9 cellular contexts compared by ENCODE assay signal in the genomic region with DNA sequence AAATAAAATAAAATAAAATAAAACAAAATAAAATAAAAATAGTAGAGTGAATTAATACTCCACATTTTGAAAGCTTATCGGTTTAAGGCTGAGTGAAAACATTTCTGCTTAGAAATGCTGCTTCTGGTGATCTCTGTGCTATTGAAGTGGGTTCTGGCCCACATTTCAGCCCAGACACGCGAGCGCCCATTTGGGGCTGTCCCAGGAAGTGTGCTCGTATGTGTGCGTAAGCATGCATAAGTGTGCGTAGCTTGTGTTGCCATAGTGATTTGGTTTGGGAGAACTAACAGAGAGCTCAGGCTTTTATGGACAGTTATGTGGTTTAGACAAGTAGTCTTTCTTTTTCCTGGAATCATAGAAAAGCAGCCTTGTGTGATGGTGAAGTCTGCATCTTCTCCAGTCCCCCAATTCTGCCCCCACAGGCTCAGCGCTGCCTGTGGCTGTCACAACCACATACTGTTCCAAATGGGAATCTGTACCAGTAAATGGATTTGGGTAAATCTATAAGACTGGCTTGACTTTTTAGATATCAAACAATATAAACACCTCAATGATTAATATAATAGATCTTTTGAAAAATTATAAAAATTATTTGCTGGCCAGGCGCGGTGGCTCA. TPM values are rescaled to one million over a fixed set of nuclear protein-coding genes. Genes with fewer than 3 reads are reported as not detected.
DNase-seq lines count a peak whose midpoint lies in the region; ATAC-seq and TF ChIP-seq lines count a peak whose summit lies in the region.
"Had no signal": no experiment of that assay in that cellular context is flagged by ENCODE, and none has a peak within 500 bp of the region (broad histone marks: within the 10 kb centered on the region; RNA-seq: fewer than 3 reads in every experiment).

No MANE protein-coding gene starts in this region.

- no peaks in the 10 kb centered on the region for H3K4me1 ChIP-seq in ovary (ENCODE audit: insufficient read depth)

- no peak for TF ChIP-seq EP300 in ovary (IDR thresholded peaks at IDR 0.05)

- no peak for TF ChIP-seq POLR2A in ovary (IDR thresholded peaks at IDR 0.05)

- 73 to 82% (median 78%) methylated on average over 10 of the region's 10 CpGs for WGBS in ovary, 3 donors

- H3K36me3 ChIP-seq in ovary (no peaks in the 10 kb centered on the region), H7 (replicated peaks; ENCODE audit: control insufficient read depth, insufficient read depth, low read length) (no peaks in the 10 kb centered on the region)

- intact Hi-C loops in ovary (cut with DNase I), result no loop called here

- peak; percentile 74 for DNase-seq in T-helper 22 cell (ENCODE audit: low read depth)
- DNase-seq in stimulated activated CD8-positive, alpha-beta memory T cell treated with anti-CD3 and anti-CD28 coated beads, Interleukin-2, amount 100 ng/mL, for 1 hour (ENCODE audit: low read depth in 2 of 2), result peak; percentile 14 to 34
- no peak for DNase-seq in NK-92 treated with Interleukin-12 subunit alpha and Interleukin-12 subunit beta, amount 100 ng/mL, for 24 hours (lab: John Stamatoyannopoulos, UW)
- DNase-seq in ovary, result no peak
- DNase-seq in NCI-H774 (lab: John Stamatoyannopoulos, UW), result no peak
- no peak for DNase-seq in H7
- DNase-seq: left ventricle myocardium superior had no signal

- H3K4me3 ChIP-seq in ovary (no peak overlapping the region), H7 (ENCODE audit: insufficient read depth, low read depth, low read length) (no peak overlapping the region)

- peak overlapping the region; percentile 19 for H3K27ac ChIP-seq in angular gyrus (ENCODE audit: low read depth, low read length)
- no peak overlapping the region for H3K27ac ChIP-seq in ovary

- no peaks in the 10 kb centered on the region for H3K27me3 ChIP-seq in ovary
- no peaks in the 10 kb centered on the region for H3K27me3 ChIP-seq in H7 (ENCODE audit: control insufficient read depth, insufficient read depth, low read length)

- H3K9me3 ChIP-seq in ovary, result no peaks in the 10 kb centered on the region

- no peak for TF ChIP-seq CTCF in ovary (IDR thresholded peaks at IDR 0.05)

- peak; percentile 52 for ATAC-seq in GM21381 (IDR thresholded peaks at IDR 0.05; ENCODE audit: unreplicated experiment)
- ATAC-seq: left ventricle myocardium superior had no signal

RNA-seq across cellular contexts. Expression of gene PURB, which starts 29.8 kb away (rescaled TPM):
- total RNA-seq in ovary, result 10 to 100 TPM; 17.6 to 27.3 (median 25.6) TPM
- polyA plus RNA-seq in ovary, result 10 to 100 TPM in 1 of 2 donors, 1 to 10 TPM in 1; 9.6 to 19.5 TPM
- 7.7 and 9.3 TPM in 2 replicates for total RNA-seq in H7 (2014; rRNA removed; shearing (Covaris generic))

Comparison
In these comparisons a context has a peak if more than half of its experiments do, and no peak if none do; other contexts are left out.
1. DNase-seq: peak in T-helper 22 cell (single experiment) and stimulated activated CD8-positive, alpha-beta memory T cell treated with anti-CD3 and anti-CD28 coated beads, Interleukin-2, amount 100 ng/mL, for 1 hour (2 of 2); none in NK-92 treated with Interleukin-12 subunit alpha and Interleukin-12 subunit beta, amount 100 ng/mL, for 24 hours (single experiment), ovary (0 of 5), NCI-H774 (single experiment) and H7 (single experiment).